In genomic region chr7:91953618-91954017, GRCh38 we compare ENCODE assay signal across 13 cellular contexts. TPM values are rescaled to one million over a fixed set of nuclear protein-coding genes. Genes with fewer than 3 reads are reported as not detected.
DNase-seq lines count a peak whose midpoint lies in the region; ATAC-seq, FAIRE-seq and TF ChIP-seq lines count a peak whose summit lies in the region.
"Had no signal": no experiment of that assay in that cellular context is flagged by ENCODE, and none has a peak within 500 bp of the region (broad histone marks: within the 10 kb centered on the region; RNA-seq: fewer than 3 reads in every experiment).

No MANE protein-coding gene starts in this region.

- no peaks in the 10 kb centered on the region for H3K9me3 Mint-ChIP-seq in activated CD4-positive, alpha-beta T cell treated with anti-CD3 and anti-CD28 coated beads, Interleukin-2, amount 10 ng/mL, durations not matched to agents 24 days and 14 days

- FAIRE-seq in RCC 7860 (lab: Jason Lieb, UNC), result peak; percentile 63

- H3K4me1 Mint-ChIP-seq in activated CD4-positive, alpha-beta T cell treated with anti-CD3 and anti-CD28 coated beads, Interleukin-2, amount 10 ng/mL, durations not matched to agents 24 days and 14 days, result peaks cover 6% of the 10 kb centered on the region

- no peak overlapping the region for H3K4me3 ChIP-seq in BE2C (ENCODE audit: low read depth, low read length)
- no peak overlapping the region for H3K4me3 ChIP-seq in fibroblast of villous mesenchyme (ENCODE audit: low read depth, low read length)
- H3K4me3 ChIP-seq: sigmoid colon had no signal

- H3K27ac Mint-ChIP-seq in activated CD4-positive, alpha-beta T cell treated with anti-CD3 and anti-CD28 coated beads, Interleukin-2, amount 10 ng/mL, durations not matched to agents 24 days and 14 days, result no peak overlapping the region

- H3K27me3 ChIP-seq in BE2C, result no peaks in the 10 kb centered on the region
- H3K27me3 ChIP-seq: sigmoid colon had no signal

- intact Hi-C loops in activated CD4-positive, alpha-beta T cell treated with anti-CD3 and anti-CD28 coated beads, Interleukin-2, amount 10 ng/mL, durations not matched to agents 24 days and 14 days (cut with micrococcal nuclease), result no loop called here

- H3K4me1 ChIP-seq in BE2C, result no peaks in the 10 kb centered on the region

- no peaks in the 10 kb centered on the region for H3K36me3 ChIP-seq in BE2C
- H3K36me3 ChIP-seq: sigmoid colon had no signal

- ATAC-seq in HG03439 (IDR thresholded peaks at IDR 0.05; ENCODE audit: unreplicated experiment), result no peak

- H3K36me3 Mint-ChIP-seq in activated CD4-positive, alpha-beta T cell treated with anti-CD3 and anti-CD28 coated beads, Interleukin-2, amount 10 ng/mL, durations not matched to agents 24 days and 14 days (ENCODE audit: low read depth), result no peaks in the 10 kb centered on the region

- no peak overlapping the region for H3K4me3 Mint-ChIP-seq in activated CD4-positive, alpha-beta T cell treated with anti-CD3 and anti-CD28 coated beads, Interleukin-2, amount 10 ng/mL, durations not matched to agents 24 days and 14 days

- H3K9me3 ChIP-seq in BE2C, result no peaks in the 10 kb centered on the region
- H3K9me3 ChIP-seq: sigmoid colon had no signal

- TF ChIP-seq CTCF in BE2C (IDR thresholded peaks at IDR 0.05; ENCODE audit: low read depth, low read length) (peak; percentile 22; the same call in 1 of the 2 replicates), GM13977 (IDR thresholded peaks at IDR 0.05; ENCODE audit: extremely low read depth, insufficient read depth, missing control alignments) (peak; percentile 6), fibroblast of villous mesenchyme (IDR thresholded peaks at IDR 0.05; ENCODE audit: insufficient read depth, low read depth, low read length) (peak; percentile 39)

- in situ Hi-C loops in GM13977 (cut with MboI; ENCODE audit: low pct_unique_long_range_greater_than_20kb, low sequenced_read_pairs, unreplicated experiment), result no loop called here

- H3K27me3 Mint-ChIP-seq in activated CD4-positive, alpha-beta T cell treated with anti-CD3 and anti-CD28 coated beads, Interleukin-2, amount 10 ng/mL, durations not matched to agents 24 days and 14 days, result no peaks in the 10 kb centered on the region

- DNase-seq in BE2C (no peak), GM13977 (ENCODE audit: low spot score) (no peak), RCC 7860 (ENCODE audit: low spot score) (no peak), fibroblast of villous mesenchyme (ENCODE audit: low read depth) (peak; percentile 21), C1 segment of cervical spinal cord (lab: John Stamatoyannopoulos, UW) (no peak), AG20443 (ENCODE audit: low spot score) (no peak)
- no peak for DNase-seq in activated CD4-positive, alpha-beta T cell treated with anti-CD3 and anti-CD28 coated beads, Interleukin-2, amount 10 ng/mL, durations not matched to agents 24 days and 14 days
- DNase-seq: activated T-cell treated with anti-CD3 and anti-CD28 coated beads, Interleukin-2, amount 50 U/mL, for 48 hours; effector memory CD4-positive, alpha-beta T cell; GF-D8; NCI-H1694; sigmoid colon had no signal

RNA-seq across cellular contexts. Expression of gene AKAP9, which starts 13.0 kb away (rescaled TPM):
- polyA plus RNA-seq in BE2C (2012; ENCODE audit: insufficient read depth, insufficient read length, low read depth), result 17.4 TPM
- total RNA-seq in fibroblast of villous mesenchyme, result 43.2 and 49.2 TPM in 2 replicates
- 36.0 and 38.2 TPM in 2 replicates for total RNA-seq in activated CD4-positive, alpha-beta T cell treated with anti-CD3 and anti-CD28 coated beads, Interleukin-2, amount 10 ng/mL, durations not matched to agents 24 days and 14 days
